In genomic region chr7:1433128-1433920, GRCh38 we compare ENCODE assay signal across 1 cellular context.
TF ChIP-seq lines count a peak whose summit lies in the region.

No MANE protein-coding gene starts in this region.

TF ChIP-seq in K562, 482 proteins besides CTCF, POLR2A, EP300 and RAD21 (continued from another document):
- TF ChIP-seq E2F8 (IDR thresholded peaks at IDR 0.05; ENCODE audit: low read depth, partially characterized antibody) (no peak), MCM5 (IDR thresholded peaks at IDR 0.05; ENCODE audit: low read depth) (no peak), RBM22 (IDR thresholded peaks at IDR 0.05; ENCODE audit: low read depth, low read length, poor library complexity, severe bottlenecking) (peak; percentile 16), POLR2AphosphoS2 (IDR thresholded peaks at IDR 0.05; ENCODE audit: low read length) (no peak)
TF ChIP-seq in K562: peak in this region for 3.
